ENCODE assay signal across 1 cellular context in genomic region chr2:36918307-36918706, GRCh38.
TF ChIP-seq lines count a peak whose summit lies in the region.

No MANE protein-coding gene starts in this region.

TF ChIP-seq in SK-N-SH, 30 proteins besides CTCF, POLR2A, EP300 and RAD21 (continued from another document):
- TF ChIP-seq MAX (IDR thresholded peaks at IDR 0.05; ENCODE audit: low read depth) (no peak), REST (IDR thresholded peaks at IDR 0.05; ENCODE audit: low read depth, low read length) (no peak)
